Comparison of ENCODE assay signal across 19 cellular contexts in genomic region chr12:66624806-66625205, GRCh38. TPM values are rescaled to one million over a fixed set of nuclear protein-coding genes. Genes with fewer than 3 reads are reported as not detected.
DNase-seq lines count a peak whose midpoint lies in the region; ATAC-seq and TF ChIP-seq lines count a peak whose summit lies in the region.
"Had no signal": no experiment of that assay in that cellular context is flagged by ENCODE, and none has a peak within 500 bp of the region (broad histone marks: within the 10 kb centered on the region; RNA-seq: fewer than 3 reads in every experiment).

No MANE protein-coding gene starts in this region.

- CTCF ChIA-PET in CD8-positive, alpha-beta memory T cell (lab: Charles Lee) = no interaction called here

- H3K27me3 ChIP-seq in OCI-LY1 (ENCODE audit: insufficient read depth, low read length) = no peaks in the 10 kb centered on the region
- no peaks in the 10 kb centered on the region for H3K27me3 ChIP-seq in CD8-positive, alpha-beta memory T cell (ENCODE audit: insufficient read depth, low read length, poor library complexity, severe bottlenecking)
- H3K27me3 ChIP-seq: brain microvascular endothelial cell, right atrium auricular region had no signal

- H3K9ac ChIP-seq in OCI-LY1 (ENCODE audit: low read length) = peak overlapping the region; percentile 27; the same call in 1 of the 2 replicates

- no peaks in the 10 kb centered on the region for H3K79me2 ChIP-seq in OCI-LY1 (ENCODE audit: insufficient read depth, low read length)

- ATAC-seq in GM18505 (IDR thresholded peaks at IDR 0.05; ENCODE audit: unreplicated experiment) (peak; percentile 46), GM21390 (IDR thresholded peaks at IDR 0.05; ENCODE audit: unreplicated experiment) (peak; percentile 63), HG02973 (IDR thresholded peaks at IDR 0.05; ENCODE audit: unreplicated experiment) (peak; percentile 58)
- ATAC-seq: natural killer cell; stimulated activated naive CD8-positive, alpha-beta T cell treated with anti-CD3 and anti-CD28 coated beads, Interleukin-15, amount 100 ng/mL, for 72 hours had no signal

- no peaks in the 10 kb centered on the region for H3K9me2 ChIP-seq in OCI-LY1 (ENCODE audit: low read depth, low read length)

- no peaks in the 10 kb centered on the region for H3K9me3 ChIP-seq in OCI-LY1 (ENCODE audit: low read length)
- no peaks in the 10 kb centered on the region for H3K9me3 ChIP-seq in CD8-positive, alpha-beta memory T cell (ENCODE audit: low read length)
- H3K9me3 ChIP-seq: right atrium auricular region had no signal

- no peaks in the 10 kb centered on the region for H3K36me3 ChIP-seq in OCI-LY1 (ENCODE audit: insufficient read depth, low read length)
- no peaks in the 10 kb centered on the region for H3K36me3 ChIP-seq in CD8-positive, alpha-beta memory T cell (ENCODE audit: insufficient read depth, low read length)
- H3K36me3 ChIP-seq: brain microvascular endothelial cell, right atrium auricular region had no signal

- peak overlapping the region; percentile 15 for H3K4me2 ChIP-seq in OCI-LY1 (ENCODE audit: low read length)

- H3K27ac Mint-ChIP-seq in CD8-positive, alpha-beta memory T cell = no peak overlapping the region
- H3K27ac Mint-ChIP-seq: activated CD4-positive, alpha-beta memory T cell treated with anti-CD3 and anti-CD28 coated beads for 36 hours; natural killer cell; stimulated activated naive CD8-positive, alpha-beta T cell treated with anti-CD3 and anti-CD28 coated beads, Interleukin-15, amount 100 ng/mL, for 72 hours had no signal

- H3K4me1 Mint-ChIP-seq in CD8-positive, alpha-beta memory T cell = no peaks in the 10 kb centered on the region
- H3K4me1 Mint-ChIP-seq: natural killer cell; stimulated activated naive CD8-positive, alpha-beta T cell treated with anti-CD3 and anti-CD28 coated beads, Interleukin-15, amount 100 ng/mL, for 72 hours had no signal

- H3K4me3 ChIP-seq in OCI-LY1 (ENCODE audit: low read depth, low read length, poor library complexity, severe bottlenecking) = no peak overlapping the region
- no peak overlapping the region for H3K4me3 ChIP-seq in CD8-positive, alpha-beta memory T cell (ENCODE audit: low read length)
- H3K4me3 ChIP-seq: right atrium auricular region had no signal

- no peaks in the 10 kb centered on the region for H3K9me3 Mint-ChIP-seq in CD8-positive, alpha-beta memory T cell
- H3K9me3 Mint-ChIP-seq: activated CD4-positive, alpha-beta memory T cell treated with anti-CD3 and anti-CD28 coated beads for 36 hours; natural killer cell; stimulated activated naive CD8-positive, alpha-beta T cell treated with anti-CD3 and anti-CD28 coated beads, Interleukin-15, amount 100 ng/mL, for 72 hours had no signal

- H3K4me1 ChIP-seq in OCI-LY1 (ENCODE audit: insufficient read depth, low read length, severe bottlenecking) = peaks cover 71% of the 10 kb centered on the region
- no peaks in the 10 kb centered on the region for H3K4me1 ChIP-seq in CD8-positive, alpha-beta memory T cell (ENCODE audit: insufficient read depth, low read length)

- no peak overlapping the region for H2AFZ ChIP-seq in OCI-LY1 (ENCODE audit: low read length)

- H3K36me3 Mint-ChIP-seq in CD8-positive, alpha-beta memory T cell = no peaks in the 10 kb centered on the region
- H3K36me3 Mint-ChIP-seq: activated CD4-positive, alpha-beta memory T cell treated with anti-CD3 and anti-CD28 coated beads for 36 hours; natural killer cell had no signal

- no peak for TF ChIP-seq CTCF in OCI-LY1 (IDR thresholded peaks at IDR 0.05; ENCODE audit: low read length)

- peaks cover 5 to 7% of the 10 kb centered on the region in 2 donors for H3K27me3 Mint-ChIP-seq in CD8-positive, alpha-beta memory T cell
- H3K27me3 Mint-ChIP-seq: stimulated activated naive CD8-positive, alpha-beta T cell treated with anti-CD3 and anti-CD28 coated beads, Interleukin-15, amount 100 ng/mL, for 72 hours had no signal

- H3K4me3 Mint-ChIP-seq in CD8-positive, alpha-beta memory T cell = no peak overlapping the region
- H3K4me3 Mint-ChIP-seq: activated CD4-positive, alpha-beta memory T cell treated with anti-CD3 and anti-CD28 coated beads for 36 hours; natural killer cell; stimulated activated naive CD8-positive, alpha-beta T cell treated with anti-CD3 and anti-CD28 coated beads, Interleukin-15, amount 100 ng/mL, for 72 hours had no signal

- no peak for TF ChIP-seq POLR2A in GM18505 (IDR thresholded peaks at IDR 0.05; ENCODE audit: borderline replicate concordance, extremely low read depth, insufficient read depth, insufficient read length)

- POLR2A ChIA-PET in CD8-positive, alpha-beta memory T cell (lab: Charles Lee) = no interaction called here

- H4K20me1 ChIP-seq in OCI-LY1 (ENCODE audit: insufficient read depth, low read length) = no peaks in the 10 kb centered on the region

- no peak for DNase-seq in anterior cingulate cortex (lab: John Stamatoyannopoulos, UW)
- no peak for DNase-seq in ureter (ENCODE audit: low spot score)
- no peak for DNase-seq in LoVo (ENCODE audit: low spot score)
- no peak for DNase-seq in CD8-positive, alpha-beta memory T cell
- DNase-seq: activated CD4-positive, alpha-beta memory T cell treated with anti-CD3 and anti-CD28 coated beads for 36 hours; activated gamma-delta T cell; brain microvascular endothelial cell; KG1; kidney glomerular epithelial cell; natural killer cell; NCI-H2029; stimulated activated CD4-positive, alpha-beta T cell treated with anti-CD3 and anti-CD28 coated beads, Interleukin-4, amount 100 ng/mL, for 4 hours; stimulated activated naive CD8-positive, alpha-beta T cell treated with anti-CD3 and anti-CD28 coated beads, Interleukin-15, amount 100 ng/mL, for 72 hours had no signal

- peak overlapping the region; percentile 62 for H3K27ac ChIP-seq in OCI-LY1 (ENCODE audit: low read depth, low read length, poor library complexity, severe bottlenecking)
- H3K27ac ChIP-seq in CD8-positive, alpha-beta memory T cell (ENCODE audit: low read depth, low read length) = no peak overlapping the region
- H3K27ac ChIP-seq: brain microvascular endothelial cell, right atrium auricular region had no signal

- no peaks in the 10 kb centered on the region; the same call in 1 of the 2 replicates for H3F3A ChIP-seq in OCI-LY1 (ENCODE audit: insufficient read depth, low read length)

RNA-seq across cellular contexts. Expression of gene GRIP1, which starts 54.1 kb away (rescaled TPM):
- total RNA-seq in ureter = 31.1 TPM
- total RNA-seq in CD8-positive, alpha-beta memory T cell = 1 to 10 TPM; 1.3 to 1.5 TPM
- polyA plus RNA-seq in CD8-positive, alpha-beta memory T cell = 0.31 TPM
- total RNA-seq: T-helper 2 cell treated with Interferon-gamma antibody and Interleukin-4, amounts not matched to agents 100 ng/mL and 5 ng/mL, for 36 hours had no signal

Comparison
In these comparisons a context has a peak if more than half of its experiments do, and no peak if none do; other contexts are left out.
1. RNA of gene GRIP1, which starts 54.1 kb away (total RNA-seq): 31.1 TPM in ureter (single experiment); 1.3 to 1.5 TPM in CD8-positive, alpha-beta memory T cell; every median in the first group is over 10 times any median in the second.
2. Peak in every context shown above with its lines, with median percentiles within 50 percentile points of each other: ATAC-seq.